1 cellular context compared by ENCODE assay signal in the genomic region with DNA sequence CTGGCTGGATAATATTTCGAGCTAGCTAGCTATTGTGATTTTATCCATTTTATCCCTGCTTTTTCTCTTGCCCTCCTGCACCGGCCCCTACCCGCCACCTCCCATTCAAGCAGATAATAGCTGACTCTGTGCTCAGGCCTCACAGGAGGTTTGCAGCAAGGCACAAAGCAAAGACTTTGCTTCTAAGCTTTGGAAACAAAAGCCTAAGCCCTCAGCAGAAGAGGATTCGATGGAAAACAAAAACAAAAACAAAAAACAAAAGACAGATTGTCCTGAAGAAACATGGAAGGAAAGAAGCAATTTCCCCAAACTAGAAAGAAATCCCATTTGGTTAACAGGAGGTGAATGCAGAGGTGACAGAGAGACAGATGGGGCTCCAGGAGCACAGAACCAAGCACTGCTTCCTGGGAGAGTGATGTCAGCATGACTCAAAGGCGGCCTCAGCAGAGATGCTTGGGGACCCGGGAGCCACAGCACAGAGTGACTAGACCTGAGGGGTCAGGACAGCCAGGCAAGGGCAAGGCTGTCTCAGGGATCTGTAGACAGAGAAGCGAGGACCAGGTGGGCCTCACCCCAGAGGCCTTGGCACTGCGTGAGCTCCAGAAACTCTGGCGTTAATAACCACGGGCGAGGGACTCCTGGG.
TF ChIP-seq lines count a peak whose summit lies in the region.

No MANE protein-coding gene starts in this region.

TF ChIP-seq in GM23338, 12 proteins besides CTCF, POLR2A, EP300 and RAD21 (continued from another document):
- no peak for TF ChIP-seq ETS1 (IDR thresholded peaks at IDR 0.05)
- TF ChIP-seq, protein P1, sequence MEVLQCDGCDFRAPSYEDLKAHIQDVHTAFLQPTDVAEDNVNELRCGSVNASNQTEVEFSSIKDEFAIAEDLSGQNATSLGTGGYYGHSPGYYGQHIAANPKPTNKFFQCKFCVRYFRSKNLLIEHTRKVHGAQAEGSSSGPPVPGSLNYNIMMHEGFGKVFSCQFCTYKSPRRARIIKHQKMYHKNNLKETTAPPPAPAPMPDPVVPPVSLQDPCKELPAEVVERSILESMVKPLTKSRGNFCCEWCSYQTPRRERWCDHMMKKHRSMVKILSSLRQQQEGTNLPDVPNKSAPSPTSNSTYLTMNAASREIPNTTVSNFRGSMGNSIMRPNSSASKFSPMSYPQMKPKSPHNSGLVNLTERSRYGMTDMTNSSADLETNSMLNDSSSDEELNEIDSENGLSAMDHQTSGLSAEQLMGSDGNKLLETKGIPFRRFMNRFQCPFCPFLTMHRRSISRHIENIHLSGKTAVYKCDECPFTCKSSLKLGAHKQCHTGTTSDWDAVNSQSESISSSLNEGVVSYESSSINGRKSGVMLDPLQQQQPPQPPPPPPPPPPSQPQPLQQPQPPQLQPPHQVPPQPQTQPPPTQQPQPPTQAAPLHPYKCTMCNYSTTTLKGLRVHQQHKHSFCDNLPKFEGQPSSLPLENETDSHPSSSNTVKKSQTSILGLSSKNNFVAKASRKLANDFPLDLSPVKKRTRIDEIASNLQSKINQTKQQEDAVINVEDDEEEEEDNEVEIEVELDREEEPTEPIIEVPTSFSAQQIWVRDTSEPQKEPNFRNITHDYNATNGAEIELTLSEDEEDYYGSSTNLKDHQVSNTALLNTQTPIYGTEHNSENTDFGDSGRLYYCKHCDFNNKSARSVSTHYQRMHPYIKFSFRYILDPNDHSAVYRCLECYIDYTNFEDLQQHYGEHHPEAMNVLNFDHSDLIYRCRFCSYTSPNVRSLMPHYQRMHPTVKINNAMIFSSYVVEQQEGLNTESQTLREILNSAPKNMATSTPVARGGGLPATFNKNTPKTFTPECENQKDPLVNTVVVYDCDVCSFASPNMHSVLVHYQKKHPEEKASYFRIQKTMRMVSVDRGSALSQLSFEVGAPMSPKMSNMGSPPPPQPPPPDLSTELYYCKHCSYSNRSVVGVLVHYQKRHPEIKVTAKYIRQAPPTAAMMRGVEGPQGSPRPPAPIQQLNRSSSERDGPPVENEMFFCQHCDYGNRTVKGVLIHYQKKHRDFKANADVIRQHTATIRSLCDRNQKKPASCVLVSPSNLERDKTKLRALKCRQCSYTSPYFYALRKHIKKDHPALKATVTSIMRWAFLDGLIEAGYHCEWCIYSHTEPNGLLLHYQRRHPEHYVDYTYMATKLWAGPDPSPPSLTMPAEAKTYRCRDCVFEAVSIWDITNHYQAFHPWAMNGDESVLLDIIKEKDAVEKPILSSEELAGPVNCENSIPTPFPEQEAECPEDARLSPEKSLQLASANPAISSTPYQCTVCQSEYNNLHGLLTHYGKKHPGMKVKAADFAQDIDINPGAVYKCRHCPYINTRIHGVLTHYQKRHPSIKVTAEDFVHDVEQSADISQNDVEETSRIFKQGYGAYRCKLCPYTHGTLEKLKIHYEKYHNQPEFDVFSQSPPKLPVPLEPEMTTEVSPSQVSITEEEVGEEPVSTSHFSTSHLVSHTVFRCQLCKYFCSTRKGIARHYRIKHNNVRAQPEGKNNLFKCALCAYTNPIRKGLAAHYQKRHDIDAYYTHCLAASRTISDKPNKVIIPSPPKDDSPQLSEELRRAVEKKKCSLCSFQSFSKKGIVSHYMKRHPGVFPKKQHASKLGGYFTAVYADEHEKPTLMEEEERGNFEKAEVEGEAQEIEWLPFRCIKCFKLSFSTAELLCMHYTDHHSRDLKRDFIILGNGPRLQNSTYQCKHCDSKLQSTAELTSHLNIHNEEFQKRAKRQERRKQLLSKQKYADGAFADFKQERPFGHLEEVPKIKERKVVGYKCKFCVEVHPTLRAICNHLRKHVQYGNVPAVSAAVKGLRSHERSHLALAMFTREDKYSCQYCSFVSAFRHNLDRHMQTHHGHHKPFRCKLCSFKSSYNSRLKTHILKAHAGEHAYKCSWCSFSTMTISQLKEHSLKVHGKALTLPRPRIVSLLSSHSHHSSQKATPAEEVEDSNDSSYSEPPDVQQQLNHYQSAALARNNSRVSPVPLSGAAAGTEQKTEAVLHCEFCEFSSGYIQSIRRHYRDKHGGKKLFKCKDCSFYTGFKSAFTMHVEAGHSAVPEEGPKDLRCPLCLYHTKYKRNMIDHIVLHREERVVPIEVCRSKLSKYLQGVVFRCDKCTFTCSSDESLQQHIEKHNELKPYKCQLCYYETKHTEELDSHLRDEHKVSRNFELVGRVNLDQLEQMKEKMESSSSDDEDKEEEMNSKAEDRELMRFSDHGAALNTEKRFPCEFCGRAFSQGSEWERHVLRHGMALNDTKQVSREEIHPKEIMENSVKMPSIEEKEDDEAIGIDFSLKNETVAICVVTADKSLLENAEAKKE (CRISPR knock-in tag; IDR thresholded peaks at IDR 0.05) = no peak
- no peak for TF ChIP-seq NANOG (IDR thresholded peaks at IDR 0.05; ENCODE audit: borderline replicate concordance)
- no peak for TF ChIP-seq ZNF114 (CRISPR knock-in tag; IDR thresholded peaks at IDR 0.05)
TF ChIP-seq in GM23338: peak in this region for 0.
